8 cellular contexts compared by ENCODE assay signal in genomic region chr20:57718490-57719009, GRCh38. TPM values are rescaled to one million over a fixed set of nuclear protein-coding genes. Genes with fewer than 3 reads are reported as not detected.
A peak's percentile ranks its signal among the peaks of the same experiment; 100 is the strongest.
DNase-seq lines count a peak whose midpoint lies in the region; ATAC-seq, FAIRE-seq and TF ChIP-seq lines count a peak whose summit lies in the region.

No MANE protein-coding gene starts in this region.

- TF ChIP-seq EP300 in gastroesophageal sphincter (IDR thresholded peaks at IDR 0.05) (no peak), stomach (IDR thresholded peaks at IDR 0.05) (no peak)

- H3K4me3 ChIP-seq in LNCaP clone FGC (ENCODE audit: low read depth, low read length) (peak overlapping the region; percentile 53), gastroesophageal sphincter (peak overlapping the region in 1 of 2 donors; percentile 37), neuron (ENCODE audit: low read length) (peak overlapping the region; percentile 40), stomach (peak overlapping the region; percentile 22 to 36 (median 28))

- DNase-seq in EH (ENCODE audit: low read depth) (peak; percentile 98), H54 (ENCODE audit: insufficient read length, low spot score) (peak; percentile 98), LNCaP clone FGC (ENCODE audit: low read depth) (peak; percentile 98), SK-MEL-5 (ENCODE audit: low read depth, low spot score) (peak; percentile 99), stomach (peak; percentile 98)
- DNase-seq in activated naive CD4-positive, alpha-beta T cell treated with anti-CD3 and anti-CD28 coated beads for 36 hours: peak; percentile 96

- FAIRE-seq in H54 (lab: Jason Lieb, UNC): no peak

- TF ChIP-seq POLR2A in H54 (IDR thresholded peaks at IDR 0.05; ENCODE audit: low read depth, low read length) (no peak), gastroesophageal sphincter (IDR thresholded peaks at IDR 0.05) (no peak), stomach (IDR thresholded peaks at IDR 0.05) (no peak)

- peaks cover 8% of the 10 kb centered on the region for H3K4me1 Mint-ChIP-seq in activated naive CD4-positive, alpha-beta T cell treated with anti-CD3 and anti-CD28 coated beads for 36 hours (ENCODE audit: low read depth)

- ATAC-seq in gastroesophageal sphincter: peak; percentile 100

- H2AFZ ChIP-seq in neuron (ENCODE audit: low read depth, low read length): no peak overlapping the region

- H3K27ac Mint-ChIP-seq in activated naive CD4-positive, alpha-beta T cell treated with anti-CD3 and anti-CD28 coated beads for 36 hours: no peak overlapping the region

- in situ Hi-C loops in SK-MEL-5 (cut with HindIII; ENCODE audit: low pct_unique_long_range_greater_than_20kb, low sequenced_read_pairs): no loop called here

- no peaks in the 10 kb centered on the region for H3K9me3 ChIP-seq in gastroesophageal sphincter
- H3K9me3 ChIP-seq in neuron (ENCODE audit: low read length): no peaks in the 10 kb centered on the region
- H3K9me3 ChIP-seq in stomach: no peaks in the 10 kb centered on the region

- H3K4me1 ChIP-seq in gastroesophageal sphincter (peaks cover 0 to 58% (median 11%) of the 10 kb centered on the region in 3 donors), neuron (ENCODE audit: insufficient read depth, low read length) (peaks cover 10% of the 10 kb centered on the region), stomach (peaks cover 5 to 46% (median 28%) of the 10 kb centered on the region in 4 donors)

- CTCF ChIA-PET in activated naive CD4-positive, alpha-beta T cell treated with anti-CD3 and anti-CD28 coated beads for 36 hours (lab: Charles Lee): no interaction called here

- H3K4me3 Mint-ChIP-seq in activated naive CD4-positive, alpha-beta T cell treated with anti-CD3 and anti-CD28 coated beads for 36 hours: peak overlapping the region; percentile 46

- no peaks in the 10 kb centered on the region for H3K36me3 Mint-ChIP-seq in activated naive CD4-positive, alpha-beta T cell treated with anti-CD3 and anti-CD28 coated beads for 36 hours (ENCODE audit: low read depth)

- intact Hi-C loops in activated naive CD4-positive, alpha-beta T cell treated with anti-CD3 and anti-CD28 coated beads for 36 hours (cut with micrococcal nuclease): loop anchor here (1.0 to 10.0 kb wide), 3 partner anchors 8 to 936 kb away; partner anchors contain the start of genes PMEPA1 and STX16
- intact Hi-C loops in stomach (cut with DNase I; ENCODE audit: low total_unique reads): no loop called here

- peak overlapping the region in 3 of 4 donors; percentile 22 to 62 (median 52) for H3K27ac ChIP-seq in gastroesophageal sphincter
- H3K27ac ChIP-seq in stomach: peak overlapping the region in 1 of 5 donors; percentile 31

- H3K27me3 Mint-ChIP-seq in activated naive CD4-positive, alpha-beta T cell treated with anti-CD3 and anti-CD28 coated beads for 36 hours (ENCODE audit: low read depth): no peaks in the 10 kb centered on the region

- H3K36me3 ChIP-seq in gastroesophageal sphincter (no peaks in the 10 kb centered on the region), neuron (ENCODE audit: insufficient read depth, low read length) (no peaks in the 10 kb centered on the region), stomach (no peaks in the 10 kb centered on the region)

- no peaks in the 10 kb centered on the region for H3K27me3 ChIP-seq in gastroesophageal sphincter
- peaks cover 33% of the 10 kb centered on the region for H3K27me3 ChIP-seq in neuron (ENCODE audit: insufficient read depth, low read length)
- H3K27me3 ChIP-seq in stomach: no peaks in the 10 kb centered on the region

- WGBS in gastroesophageal sphincter (ENCODE audit: low coverage in 1 of 2), 2 donors: 0% methylated on average over 6 to 7 of the region's 31 CpGs
- 0 to 1% (median 1%) methylated on average over 27 to 31 of the region's 31 CpGs for WGBS in stomach, 5 donors

- H3K9me3 Mint-ChIP-seq in activated naive CD4-positive, alpha-beta T cell treated with anti-CD3 and anti-CD28 coated beads for 36 hours: no peaks in the 10 kb centered on the region

- no peak for TF ChIP-seq CTCF in LNCaP clone FGC (IDR thresholded peaks at IDR 0.05; ENCODE audit: control insufficient read depth, extremely low read depth, insufficient read depth)
- TF ChIP-seq CTCF in gastroesophageal sphincter (IDR thresholded peaks at IDR 0.05): peak in 1 of 4 experiments; percentile 9
- TF ChIP-seq CTCF in stomach (IDR thresholded peaks at IDR 0.05): no peak

RNA-seq across cellular contexts. Expression of gene PMEPA1, which starts 8.7 kb away (rescaled TPM):
- total RNA-seq in SK-MEL-5 (2014; rRNA removed; shearing (Covaris generic)): 2.4 and 5.7 TPM in 2 replicates
- polyA plus RNA-seq in SK-MEL-5 (2015; cell fraction: cytosol; rRNA removed): 16.3 and 16.8 TPM in 2 replicates
- 2.8 and 5.7 TPM in 2 replicates for polyA plus RNA-seq in SK-MEL-5 (2015; cell fraction: nucleus; rRNA removed)
- 1 to 10 TPM; 2.0 to 2.2 TPM for total RNA-seq in activated naive CD4-positive, alpha-beta T cell treated with anti-CD3 and anti-CD28 coated beads for 36 hours
- total RNA-seq in gastroesophageal sphincter (10 to 100 TPM in 3 of 4 donors, 1 to 10 TPM in 1; 9.6 to 47.5 (median 18.9) TPM), stomach (10 to 100 TPM in 2 of 5 donors, 1 to 10 TPM in 2, not detected in 1; 5.3 to 17.2 (median 10.7) TPM)
- 10 to 100 TPM in 1 of 3 donors, 1 to 10 TPM in 2; 5.3 to 12.5 (median 5.4) TPM for polyA plus RNA-seq in stomach
